ENCODE assay signal across 1 cellular context in the genomic region with DNA sequence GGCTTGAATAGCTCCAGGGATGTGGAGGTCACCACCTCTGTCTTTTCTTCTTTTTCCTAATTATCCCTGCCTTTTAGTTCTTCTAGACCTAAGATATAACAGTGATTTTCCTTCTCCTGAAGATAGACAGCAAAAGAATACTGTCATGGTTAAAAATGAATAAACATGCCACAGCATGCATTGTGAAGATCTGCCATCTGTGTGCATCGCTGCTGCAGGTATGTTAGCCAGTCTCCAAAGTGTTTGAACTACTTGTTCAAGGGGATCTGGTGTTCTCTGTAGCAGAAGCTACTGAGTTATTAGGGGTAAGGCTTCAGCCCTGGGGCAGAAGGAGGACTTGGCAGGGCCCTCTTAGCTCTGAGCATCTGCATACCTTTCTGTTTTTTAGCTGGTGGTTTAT.
TF ChIP-seq lines count a peak whose summit lies in the region.

No MANE protein-coding gene starts in this region.

TF ChIP-seq in A549, 52 proteins besides CTCF, POLR2A, EP300 and RAD21:
- TF ChIP-seq E2F6 (IDR thresholded peaks at IDR 0.05; ENCODE audit: borderline replicate concordance, low read depth): no peak
- no peak for TF ChIP-seq RCOR1 (IDR thresholded peaks at IDR 0.05; ENCODE audit: low read depth, low read length)
- TF ChIP-seq, protein P1, sequence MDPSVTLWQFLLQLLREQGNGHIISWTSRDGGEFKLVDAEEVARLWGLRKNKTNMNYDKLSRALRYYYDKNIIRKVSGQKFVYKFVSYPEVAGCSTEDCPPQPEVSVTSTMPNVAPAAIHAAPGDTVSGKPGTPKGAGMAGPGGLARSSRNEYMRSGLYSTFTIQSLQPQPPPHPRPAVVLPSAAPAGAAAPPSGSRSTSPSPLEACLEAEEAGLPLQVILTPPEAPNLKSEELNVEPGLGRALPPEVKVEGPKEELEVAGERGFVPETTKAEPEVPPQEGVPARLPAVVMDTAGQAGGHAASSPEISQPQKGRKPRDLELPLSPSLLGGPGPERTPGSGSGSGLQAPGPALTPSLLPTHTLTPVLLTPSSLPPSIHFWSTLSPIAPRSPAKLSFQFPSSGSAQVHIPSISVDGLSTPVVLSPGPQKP (IDR thresholded peaks at IDR 0.05; ENCODE audit: low read depth, low read length): no peak
- TF ChIP-seq, protein P2, sequence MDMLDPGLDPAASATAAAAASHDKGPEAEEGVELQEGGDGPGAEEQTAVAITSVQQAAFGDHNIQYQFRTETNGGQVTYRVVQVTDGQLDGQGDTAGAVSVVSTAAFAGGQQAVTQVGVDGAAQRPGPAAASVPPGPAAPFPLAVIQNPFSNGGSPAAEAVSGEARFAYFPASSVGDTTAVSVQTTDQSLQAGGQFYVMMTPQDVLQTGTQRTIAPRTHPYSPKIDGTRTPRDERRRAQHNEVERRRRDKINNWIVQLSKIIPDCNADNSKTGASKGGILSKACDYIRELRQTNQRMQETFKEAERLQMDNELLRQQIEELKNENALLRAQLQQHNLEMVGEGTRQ (IDR thresholded peaks at IDR 0.05): no peak
- TF ChIP-seq POLR2AphosphoS2 (conservative IDR thresholded peaks at IDR 0.05; ENCODE audit: low read length): no peak
- no peak for TF ChIP-seq ZC3H11A (IDR thresholded peaks at IDR 0.05)
- no peak for TF ChIP-seq CHD4 (IDR thresholded peaks at IDR 0.05; ENCODE audit: borderline replicate concordance)
- TF ChIP-seq FOSB (CRISPR knock-in tag; IDR thresholded peaks at IDR 0.05): no peak
- no peak for TF ChIP-seq JUNB (IDR thresholded peaks at IDR 0.05)
- no peak for TF ChIP-seq PHF8 (IDR thresholded peaks at IDR 0.05; ENCODE audit: borderline replicate concordance, low read depth)
- TF ChIP-seq RFX5 (IDR thresholded peaks at IDR 0.05): no peak
- no peak for TF ChIP-seq MAFK (IDR thresholded peaks at IDR 0.05; ENCODE audit: partially characterized antibody)
- TF ChIP-seq HMGXB4 (CRISPR knock-in tag; IDR thresholded peaks at IDR 0.05; ENCODE audit: borderline replicate concordance): no peak
- no peak for TF ChIP-seq NR3C1 (IDR thresholded peaks at IDR 0.05)
- no peak for TF ChIP-seq MAX (IDR thresholded peaks at IDR 0.05)
TF ChIP-seq in A549: peak in this region for 0.
